21 cellular contexts compared by ENCODE assay signal in genomic region chr2:197031805-197032204, GRCh38.
DNase-seq lines count a peak whose midpoint lies in the region; ATAC-seq, FAIRE-seq and TF ChIP-seq lines count a peak whose summit lies in the region.
"Had no signal": no experiment of that assay in that cellular context is flagged by ENCODE, and none has a peak within 500 bp of the region (broad histone marks: within the 10 kb centered on the region; RNA-seq: fewer than 3 reads in every experiment).

No MANE protein-coding gene starts in this region.

- POLR2A ChIA-PET in activated CD4-positive, alpha-beta T cell treated with anti-CD3 and anti-CD28 coated beads for 36 hours (lab: Charles Lee) = no interaction called here
- POLR2A ChIA-PET in CD4-positive, alpha-beta T cell (lab: Charles Lee) = no interaction called here
- POLR2A ChIA-PET in Caco-2 (lab: Charles Lee) = no interaction called here

- no peak overlapping the region for H3K27ac ChIP-seq in CD4-positive, alpha-beta T cell (ENCODE audit: low read depth, low read length)
- H3K27ac ChIP-seq in body of pancreas = peak overlapping the region in 1 of 4 donors; percentile 5
- no peak overlapping the region for H3K27ac ChIP-seq in aorta (ENCODE audit: low read depth in 1 of 2, low read length in 2 of 2)
- H3K27ac ChIP-seq: 22Rv1, uterus had no signal

- TF ChIP-seq POLR2A in body of pancreas (IDR thresholded peaks at IDR 0.05) = no peak
- TF ChIP-seq POLR2A in GM12891 (IDR thresholded peaks at IDR 0.05; ENCODE audit: low read depth, low read length) = no peak

- no peaks in the 10 kb centered on the region for H3K27me3 ChIP-seq in CD4-positive, alpha-beta T cell (ENCODE audit: control insufficient read depth, insufficient read depth, low read length)
- no peaks in the 10 kb centered on the region for H3K27me3 ChIP-seq in body of pancreas
- H3K27me3 ChIP-seq in aorta (ENCODE audit: control insufficient read depth in 1 of 2, insufficient read depth in 2 of 2, low read length in 1 of 2) = no peaks in the 10 kb centered on the region
- H3K27me3 ChIP-seq in Caco-2 (replicated peaks; ENCODE audit: control insufficient read depth, insufficient read depth, low read length) = no peaks in the 10 kb centered on the region
- H3K27me3 ChIP-seq: uterus had no signal

- H3K4me1 ChIP-seq in body of pancreas (peaks cover 38% of the 10 kb centered on the region), aorta (ENCODE audit: control insufficient read depth in 1 of 2, insufficient read depth in 2 of 2, low read length in 2 of 2) (peaks cover 1 to 2% of the 10 kb centered on the region in 2 donors), Caco-2 (no peaks in the 10 kb centered on the region)
- H3K4me1 ChIP-seq: uterus had no signal

- no peak overlapping the region for H3K4me3 Mint-ChIP-seq in activated CD4-positive, alpha-beta T cell treated with anti-CD3 and anti-CD28 coated beads for 36 hours
- no peak overlapping the region for H3K4me3 Mint-ChIP-seq in CD4-positive, alpha-beta T cell
- H3K4me3 Mint-ChIP-seq in memory B cell (no peak overlapping the region), Caco-2 (ENCODE audit: unreplicated experiment) (no peak overlapping the region)
- H3K4me3 Mint-ChIP-seq: WTC11 had no signal

- H3K27ac Mint-ChIP-seq in activated CD4-positive, alpha-beta T cell treated with anti-CD3 and anti-CD28 coated beads for 36 hours = peak overlapping the region; percentile 67
- peak overlapping the region; percentile 7 for H3K27ac Mint-ChIP-seq in CD4-positive, alpha-beta T cell
- H3K27ac Mint-ChIP-seq in memory B cell (peak overlapping the region; percentile 74), Caco-2 (ENCODE audit: unreplicated experiment) (no peak overlapping the region)
- H3K27ac Mint-ChIP-seq: WTC11 had no signal

- H3K27me3 Mint-ChIP-seq in activated CD4-positive, alpha-beta T cell treated with anti-CD3 and anti-CD28 coated beads for 36 hours = no peaks in the 10 kb centered on the region
- no peaks in the 10 kb centered on the region for H3K27me3 Mint-ChIP-seq in CD4-positive, alpha-beta T cell
- no peaks in the 10 kb centered on the region for H3K27me3 Mint-ChIP-seq in memory B cell
- peaks cover 3% of the 10 kb centered on the region for H3K27me3 Mint-ChIP-seq in Caco-2 (ENCODE audit: insufficient read depth, unreplicated experiment)

- H3K36me3 Mint-ChIP-seq in activated CD4-positive, alpha-beta T cell treated with anti-CD3 and anti-CD28 coated beads for 36 hours (ENCODE audit: low read depth) = peaks cover 57% of the 10 kb centered on the region
- peaks cover 91% of the 10 kb centered on the region for H3K36me3 Mint-ChIP-seq in CD4-positive, alpha-beta T cell (ENCODE audit: low read depth)
- peaks cover 32% of the 10 kb centered on the region for H3K36me3 Mint-ChIP-seq in memory B cell
- H3K36me3 Mint-ChIP-seq in Caco-2 (ENCODE audit: insufficient read depth, unreplicated experiment) = no peaks in the 10 kb centered on the region
- H3K36me3 Mint-ChIP-seq: WTC11 had no signal

- no peak for TF ChIP-seq CTCF in CD4-positive, alpha-beta T cell (IDR thresholded peaks at IDR 0.05)
- TF ChIP-seq CTCF in body of pancreas (IDR thresholded peaks at IDR 0.05) = no peak
- no peak for TF ChIP-seq CTCF in Caco-2 (IDR thresholded peaks at IDR 0.05; ENCODE audit: insufficient read depth in 1 of 2, low read depth in 1 of 2, low read length in 1 of 2, severe bottlenecking in 1 of 2, unreplicated experiment in 1 of 2)

- ATAC-seq in activated CD4-positive, alpha-beta T cell treated with anti-CD3 and anti-CD28 coated beads for 36 hours = no peak
- ATAC-seq in CD4-positive, alpha-beta T cell (ENCODE audit: poor library complexity) = no peak
- peak; percentile 69 for ATAC-seq in body of pancreas
- no peak for ATAC-seq in memory B cell (ENCODE audit: low read depth)
- ATAC-seq in aorta (ENCODE audit: low FRiP score) = no peak
- ATAC-seq: WTC11 had no signal

- H3K9me3 Mint-ChIP-seq in activated CD4-positive, alpha-beta T cell treated with anti-CD3 and anti-CD28 coated beads for 36 hours (ENCODE audit: low read depth) = peaks cover 3% of the 10 kb centered on the region
- H3K9me3 Mint-ChIP-seq in CD4-positive, alpha-beta T cell = no peaks in the 10 kb centered on the region
- no peaks in the 10 kb centered on the region for H3K9me3 Mint-ChIP-seq in memory B cell
- peaks cover 10% of the 10 kb centered on the region for H3K9me3 Mint-ChIP-seq in Caco-2 (ENCODE audit: unreplicated experiment)
- H3K9me3 Mint-ChIP-seq: WTC11 had no signal

- no peak for DNase-seq in activated CD4-positive, alpha-beta T cell treated with anti-CD3 and anti-CD28 coated beads for 36 hours
- DNase-seq in activated CD4-positive, alpha-beta T cell treated with anti-CD3 and anti-CD28 coated beads for 1 hour = no peak
- DNase-seq in CD4-positive, alpha-beta T cell = no peak
- no peak for DNase-seq in body of pancreas
- DNase-seq in memory B cell (ENCODE audit: low spot score in 2 of 2) = no peak
- DNase-seq in GM12891 (ENCODE audit: insufficient read length, low spot score) = no peak
- no peak for DNase-seq in aorta
- no peak for DNase-seq in Caco-2
- DNase-seq: anterior cingulate cortex; cerebellar nuclear complex; effector CD8-positive, alpha-beta T cell; NCI-H1092 treated with DMSO at 0.1 percent for 48 hours; NCI-H2107; NCI-H510A treated with DMSO at 0.1 percent for 48 hours; nucleus accumbens; SK-N-SH; stimulated activated CD4-positive, alpha-beta T cell treated with anti-CD3 and anti-CD28 coated beads, Interleukin-12 subunit alpha, Interleukin-12 subunit beta, amount 100 ng/mL, for 4 hours; stimulated activated CD8-positive, alpha-beta memory T cell treated with anti-CD3 and anti-CD28 coated beads, Interleukin-4, amount 100 ng/mL, for 48 hours; uterus had no signal

- BruUV-seq in Caco-2 (replicated peaks; lab: Mats Ljungman, UMichigan) = no TSS peak

- intact Hi-C loops in activated CD4-positive, alpha-beta T cell treated with anti-CD3 and anti-CD28 coated beads for 36 hours (cut with DNase I, micrococcal nuclease) = no loop called here
- intact Hi-C loops in CD4-positive, alpha-beta T cell (cut with DNase I, micrococcal nuclease) = no loop called here
- intact Hi-C loops in body of pancreas (cut with DNase I) = no loop called here
- intact Hi-C loops in aorta (cut with DNase I) = no loop called here
- intact Hi-C loops in Caco-2 (cut with micrococcal nuclease; ENCODE audit: unreplicated experiment) = no loop called here

- FAIRE-seq in GM12891 (lab: Jason Lieb, UNC) = no peak

- H3K4me1 Mint-ChIP-seq in activated CD4-positive, alpha-beta T cell treated with anti-CD3 and anti-CD28 coated beads for 36 hours = peaks cover 34% of the 10 kb centered on the region
- peaks cover 44% of the 10 kb centered on the region for H3K4me1 Mint-ChIP-seq in CD4-positive, alpha-beta T cell (ENCODE audit: low read depth)
- H3K4me1 Mint-ChIP-seq in memory B cell (peaks cover 6% of the 10 kb centered on the region), Caco-2 (ENCODE audit: low read depth, unreplicated experiment) (no peaks in the 10 kb centered on the region)
- H3K4me1 Mint-ChIP-seq: WTC11 had no signal

- H3K4me3 ChIP-seq in body of pancreas (no peak overlapping the region), aorta (ENCODE audit: low read length in 2 of 2) (no peak overlapping the region), Caco-2 (ENCODE audit: low read depth, low read length) (no peak overlapping the region)
- H3K4me3 ChIP-seq: uterus had no signal

- no peaks in the 10 kb centered on the region for H3K36me3 ChIP-seq in body of pancreas (replicated peaks in 1 of 2; ENCODE audit: insufficient read depth in 1 of 2, low read depth in 2 of 2)
- peaks cover 0 to 2% of the 10 kb centered on the region in 2 donors for H3K36me3 ChIP-seq in aorta (ENCODE audit: control insufficient read depth in 1 of 2, insufficient read depth in 2 of 2, low read length in 1 of 2)
- no peaks in the 10 kb centered on the region for H3K36me3 ChIP-seq in Caco-2 (ENCODE audit: control insufficient read depth, insufficient read depth, low read length)
- H3K36me3 ChIP-seq: uterus had no signal

- CTCF ChIA-PET in activated CD4-positive, alpha-beta T cell treated with anti-CD3 and anti-CD28 coated beads for 36 hours (lab: Charles Lee) = interaction anchor here (0.6 to 0.9 kb wide), 2 partner anchors 194 to 249 kb away, joined by 3 read pairs; no protein-coding TSS in a partner anchor
- CTCF ChIA-PET in CD4-positive, alpha-beta T cell (lab: Charles Lee) = no interaction called here
- CTCF ChIA-PET in Caco-2 (lab: Charles Lee) = no interaction called here

- H3K9me3 ChIP-seq in CD4-positive, alpha-beta T cell (ENCODE audit: control insufficient read depth, low read length) = no peaks in the 10 kb centered on the region
- H3K9me3 ChIP-seq in body of pancreas (no peaks in the 10 kb centered on the region), aorta (ENCODE audit: control insufficient read depth, low read length) (no peaks in the 10 kb centered on the region), Caco-2 (no peaks in the 10 kb centered on the region)
- H3K9me3 ChIP-seq: SK-N-SH, uterus had no signal

TF ChIP-seq in GM12891, 5 proteins besides CTCF, POLR2A, EP300 and RAD21:
- TF ChIP-seq TAF1 (IDR thresholded peaks at IDR 0.05; ENCODE audit: low read depth, low read length) (no peak), PAX5 (IDR thresholded peaks at IDR 0.05; ENCODE audit: insufficient read depth, low read length, severe bottlenecking) (no peak), SPI1 (IDR thresholded peaks at IDR 0.05; ENCODE audit: low read depth, low read length) (no peak), POLR2AphosphoS5 (IDR thresholded peaks at IDR 0.05; ENCODE audit: low read depth, low read length) (no peak), POU2F2 (IDR thresholded peaks at IDR 0.05; ENCODE audit: low read depth, low read length) (no peak)
